30 cellular contexts compared by ENCODE assay signal in the genomic region with DNA sequence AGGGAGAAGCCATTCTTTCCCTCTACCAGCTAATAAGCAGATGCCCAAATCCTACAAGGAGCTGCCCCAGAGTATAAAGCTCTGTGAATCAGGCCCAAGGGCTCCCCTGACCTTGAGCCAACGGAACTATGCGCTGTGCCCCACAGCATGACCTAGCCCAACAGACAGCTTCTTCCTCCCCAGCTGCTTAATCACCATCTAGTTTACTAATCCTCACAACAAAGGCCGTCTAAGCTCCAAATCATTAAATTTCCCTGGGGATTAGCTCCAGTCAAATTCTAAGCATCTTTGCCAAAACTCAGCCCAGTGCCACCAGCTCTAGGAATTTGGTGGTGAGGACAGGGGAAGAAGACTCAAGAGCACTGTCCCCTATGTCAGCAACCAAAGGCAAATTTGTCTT.
DNase-seq lines count a peak whose midpoint lies in the region; ATAC-seq, FAIRE-seq and TF ChIP-seq lines count a peak whose summit lies in the region.
"Had no signal": no experiment of that assay in that cellular context is flagged by ENCODE, and none has a peak within 500 bp of the region (broad histone marks: within the 10 kb centered on the region; RNA-seq: fewer than 3 reads in every experiment).

No MANE protein-coding gene starts in this region.

- peaks cover 50% of the 10 kb centered on the region for H3K4me1 Mint-ChIP-seq in astrocyte (ENCODE audit: low read depth, unreplicated experiment)
- no peaks in the 10 kb centered on the region for H3K4me1 Mint-ChIP-seq in HFFc6 (ENCODE audit: low read depth)
- H3K4me1 Mint-ChIP-seq: activated naive CD4-positive, alpha-beta T cell treated with anti-CD3 and anti-CD28 coated beads, Interleukin-2, amount 50 U/mL, for 24 hours; activated T-helper 17 cell treated with anti-CD3 and anti-CD28 coated beads, Interleukin-2, amount 50 U/mL, for 72 hours; natural killer cell had no signal

- no peak overlapping the region for H2BK120ac ChIP-seq in IMR-90 (ENCODE audit: low read depth, low read length)

- POLR2A ChIA-PET in IMR-90 (lab: Charles Lee; ENCODE audit: unreplicated experiment) = no interaction called here

- H3K23ac ChIP-seq in IMR-90 (ENCODE audit: low read depth, low read length) = no peak overlapping the region

- CTCF ChIA-PET in IMR-90 (lab: Yijun Ruan, JAX) = no interaction called here

- H3K18ac ChIP-seq in IMR-90 (ENCODE audit: low read depth, low read length) = no peak overlapping the region

- H3K79me1 ChIP-seq in IMR-90 (ENCODE audit: low read depth in 1 of 2, low read length in 2 of 2) = no peaks in the 10 kb centered on the region

- H3K27ac Mint-ChIP-seq in astrocyte (ENCODE audit: unreplicated experiment) (no peak overlapping the region), HFFc6 (no peak overlapping the region)
- H3K27ac Mint-ChIP-seq: activated CD4-positive, alpha-beta memory T cell treated with anti-CD3 and anti-CD28 coated beads for 36 hours; activated naive CD4-positive, alpha-beta T cell treated with anti-CD3 and anti-CD28 coated beads, Interleukin-2, amount 50 U/mL, for 24 hours; activated T-helper 17 cell treated with anti-CD3 and anti-CD28 coated beads, Interleukin-2, amount 50 U/mL, for 72 hours; CD14-positive monocyte; dendritic cell treated with granulocyte-macrophage colony-stimulating factor and Interleukin-4, amounts not matched to agents 40 ng/mL and 50 ng/mL, for 4 days; natural killer cell had no signal

- H3K4ac ChIP-seq in IMR-90 (ENCODE audit: low read depth, low read length) = 0 out of 2 replicates have a peak overlapping the region, but pooled peaks have one; percentile 13

- H2AFZ ChIP-seq in IMR-90 (replicated peaks; ENCODE audit: low read length, poor library complexity) (no peak overlapping the region), astrocyte (ENCODE audit: low read depth, low read length) (no peak overlapping the region)

- no peak overlapping the region for H2BK20ac ChIP-seq in IMR-90 (ENCODE audit: low read depth, low read length)

- H4K91ac ChIP-seq in IMR-90 (ENCODE audit: insufficient read depth, low read depth, low read length) = no peak overlapping the region

- no peaks in the 10 kb centered on the region for H3K79me2 ChIP-seq in astrocyte (ENCODE audit: insufficient read depth, low read length)

- TF ChIP-seq POLR2A in IMR-90 (IDR thresholded peaks at IDR 0.05; ENCODE audit: low read depth, low read length) = no peak

- H3K4me3 Mint-ChIP-seq in astrocyte (ENCODE audit: unreplicated experiment) = no peak overlapping the region
- no peak overlapping the region for H3K4me3 Mint-ChIP-seq in HFFc6
- H3K4me3 Mint-ChIP-seq: activated CD4-positive, alpha-beta memory T cell treated with anti-CD3 and anti-CD28 coated beads for 36 hours; activated naive CD4-positive, alpha-beta T cell treated with anti-CD3 and anti-CD28 coated beads, Interleukin-2, amount 50 U/mL, for 24 hours; activated T-helper 17 cell treated with anti-CD3 and anti-CD28 coated beads, Interleukin-2, amount 50 U/mL, for 72 hours; CD14-positive monocyte; dendritic cell treated with granulocyte-macrophage colony-stimulating factor and Interleukin-4, amounts not matched to agents 40 ng/mL and 50 ng/mL, for 4 days; natural killer cell had no signal

- no peak for TF ChIP-seq RAD21 in IMR-90 (IDR thresholded peaks at IDR 0.05; ENCODE audit: low read length)

- H3K36me3 Mint-ChIP-seq in astrocyte (ENCODE audit: low read depth, unreplicated experiment) (no peaks in the 10 kb centered on the region), HFFc6 (ENCODE audit: low read depth) (no peaks in the 10 kb centered on the region)
- H3K36me3 Mint-ChIP-seq: activated CD4-positive, alpha-beta memory T cell treated with anti-CD3 and anti-CD28 coated beads for 36 hours; activated naive CD4-positive, alpha-beta T cell treated with anti-CD3 and anti-CD28 coated beads, Interleukin-2, amount 50 U/mL, for 24 hours; CD14-positive monocyte; natural killer cell had no signal

- H2BK5ac ChIP-seq in IMR-90 (ENCODE audit: low read depth, low read length, poor library complexity, severe bottlenecking) = no peak overlapping the region

- no peak overlapping the region for H4K8ac ChIP-seq in IMR-90 (ENCODE audit: low read depth in 2 of 2, low read length in 2 of 2)

- no peak overlapping the region for H4K5ac ChIP-seq in IMR-90 (ENCODE audit: low read depth, low read length)

- no peak overlapping the region for H3K27ac ChIP-seq in IMR-90 (ENCODE audit: insufficient read depth, low read length)
- H3K27ac ChIP-seq in astrocyte (ENCODE audit: low read depth, low read length) = no peak overlapping the region
- H3K27ac ChIP-seq: ovary, spleen, upper lobe of left lung had no signal

- FAIRE-seq in astrocyte (lab: Jason Lieb, UNC) = no peak
- FAIRE-seq: GM12878 had no signal

- H3K9me3 Mint-ChIP-seq in astrocyte (ENCODE audit: unreplicated experiment) (no peaks in the 10 kb centered on the region), HFFc6 (no peaks in the 10 kb centered on the region; the same call in 1 of the 2 replicates)
- H3K9me3 Mint-ChIP-seq: activated CD4-positive, alpha-beta memory T cell treated with anti-CD3 and anti-CD28 coated beads for 36 hours; activated naive CD4-positive, alpha-beta T cell treated with anti-CD3 and anti-CD28 coated beads, Interleukin-2, amount 50 U/mL, for 24 hours; activated T-helper 17 cell treated with anti-CD3 and anti-CD28 coated beads, Interleukin-2, amount 50 U/mL, for 72 hours; CD14-positive monocyte; dendritic cell treated with granulocyte-macrophage colony-stimulating factor and Interleukin-4, amounts not matched to agents 40 ng/mL and 50 ng/mL, for 4 days; natural killer cell had no signal

- H4K20me1 ChIP-seq in IMR-90 (ENCODE audit: insufficient read depth, low read length) = no peaks in the 10 kb centered on the region
- no peaks in the 10 kb centered on the region for H4K20me1 ChIP-seq in astrocyte (ENCODE audit: insufficient read depth, low read length)

- H3K9me3 ChIP-seq in IMR-90 (ENCODE audit: control insufficient read depth, insufficient read depth, low read length) (no peaks in the 10 kb centered on the region), astrocyte (ENCODE audit: insufficient read depth, low read depth, low read length) (no peaks in the 10 kb centered on the region)
- H3K9me3 ChIP-seq: ovary, spleen, upper lobe of left lung had no signal

- no peak overlapping the region for H3K9ac ChIP-seq in IMR-90 (ENCODE audit: low read depth, low read length)
- H3K9ac ChIP-seq in astrocyte (ENCODE audit: low read length) = no peak overlapping the region

- DNase-seq in IMR-90 = no peak
- no peak for DNase-seq in astrocyte (ENCODE audit: low read depth)
- peak; percentile 21 for DNase-seq in iris pigment epithelial cell (ENCODE audit: low read depth)
- DNase-seq in Right ventricle myocardium superior = no peak
- no peak for DNase-seq in amniotic stem cell (lab: John Stamatoyannopoulos, UW)
- DNase-seq in HFFc6 = no peak
- DNase-seq: activated CD4-positive, alpha-beta memory T cell treated with anti-CD3 and anti-CD28 coated beads for 36 hours; activated CD8-positive, alpha-beta memory T cell treated with anti-CD3 and anti-CD28 coated beads, Interleukin-2, amount 50 U/mL, for 48 hours; aorta; central memory CD4-positive, alpha-beta T cell; islet precursor cell; left ventricle myocardium superior; midbrain; natural killer cell; NCI-H1092; NCI-H1930; NCI-H524; NK-92 treated with Interleukin-12 subunit alpha and Interleukin-12 subunit beta, amount 100 ng/mL, for 24 hours; ovary; SIG-M5; spleen; upper lobe of left lung had no signal

- no peak for TF ChIP-seq CTCF in IMR-90 (conservative IDR thresholded peaks at IDR 0.05; ENCODE audit: low read depth, low read length)
- TF ChIP-seq CTCF in astrocyte (IDR thresholded peaks at IDR 0.05; ENCODE audit: insufficient read depth, low read depth, low read length) = no peak
- TF ChIP-seq CTCF in HFFc6 (IDR thresholded peaks at IDR 0.05) = no peak

- H3K14ac ChIP-seq in IMR-90 (replicated peaks; ENCODE audit: low read depth, low read length) = no peak overlapping the region

- no peak overlapping the region for H2AK5ac ChIP-seq in IMR-90 (ENCODE audit: low read depth, low read length)

- H3K36me3 ChIP-seq in IMR-90 (ENCODE audit: control insufficient read depth, insufficient read depth, low read length) (no peaks in the 10 kb centered on the region), astrocyte (ENCODE audit: insufficient read depth, low read length) (no peaks in the 10 kb centered on the region)
- H3K36me3 ChIP-seq: ovary, spleen, upper lobe of left lung had no signal

- no TSS peak for BruUV-seq in IMR-90 (replicated peaks; lab: Mats Ljungman, UMichigan)

- H3K4me3 ChIP-seq in IMR-90 (ENCODE audit: insufficient read depth, low read depth, low read length) (no peak overlapping the region), astrocyte (ENCODE audit: insufficient read depth, low read depth, low read length) (no peak overlapping the region)
- H3K4me3 ChIP-seq: GM12878, ovary, spleen, upper lobe of left lung had no signal

- H3K27me3 Mint-ChIP-seq in astrocyte (ENCODE audit: low read depth, unreplicated experiment) (no peaks in the 10 kb centered on the region), HFFc6 (ENCODE audit: insufficient read depth) (peaks cover 2% of the 10 kb centered on the region; the same call in 1 of the 2 replicates)
- H3K27me3 Mint-ChIP-seq: dendritic cell treated with granulocyte-macrophage colony-stimulating factor and Interleukin-4, amounts not matched to agents 40 ng/mL and 50 ng/mL, for 4 days had no signal

- no peak overlapping the region for H2BK15ac ChIP-seq in IMR-90 (ENCODE audit: low read depth, low read length)

- no peaks in the 10 kb centered on the region for H3K9me1 ChIP-seq in IMR-90 (ENCODE audit: insufficient read depth, low read length)

- H2AK9ac ChIP-seq in IMR-90 (replicated peaks; ENCODE audit: low read depth, low read length, poor library complexity) = no peak overlapping the region

- H3K27me3 ChIP-seq in IMR-90 (ENCODE audit: control insufficient read depth, insufficient read depth, low read length) (no peaks in the 10 kb centered on the region; the same call in none of the 2 replicates), astrocyte (ENCODE audit: insufficient read depth, low read length) (no peaks in the 10 kb centered on the region)
- H3K27me3 ChIP-seq: ovary, upper lobe of left lung had no signal

- H3K4me2 ChIP-seq in IMR-90 (ENCODE audit: low read depth, low read length) (no peak overlapping the region), astrocyte (ENCODE audit: low read length) (peak overlapping the region; percentile 5)

- in situ Hi-C loops in IMR-90 (cut with MboI; ENCODE audit: low sequenced_read_pairs) = no loop called here

- ATAC-seq in IMR-90 (ENCODE audit: low read depth) (no peak), Right ventricle myocardium superior (ENCODE audit: poor library complexity) (no peak), GM19324 (IDR thresholded peaks at IDR 0.05; ENCODE audit: low FRiP score, unreplicated experiment) (no peak)
- ATAC-seq: activated CD4-positive, CD25-positive, alpha-beta regulatory T cell treated with anti-CD3 and anti-CD28 coated beads, Interleukin-2, amount 50 U/mL, for 24 hours; activated T-helper 17 cell treated with anti-CD3 and anti-CD28 coated beads, Interleukin-2, amount 50 U/mL, for 72 hours; GM12878; left ventricle myocardium superior; natural killer cell; Panc1 had no signal

- intact Hi-C loops in IMR-90 (cut with micrococcal nuclease) (no loop called here), Right ventricle myocardium superior (cut with DNase I) (no loop called here)

- WGBS in IMR-90 (ENCODE audit: extremely low coverage in 2 of 2, insufficient read length in 1 of 2), 2 experiments = 0% methylated on average over 1 of the region's 3 CpGs; no CpG with 5 or more reads in 1 of the 2 experiments

- no peak overlapping the region for H3K56ac ChIP-seq in IMR-90 (ENCODE audit: extremely low read depth, insufficient read depth, low read length)

- dilution Hi-C loops in IMR-90 (cut with HindIII; ENCODE audit: low sequenced_read_pairs, unreplicated experiment) = no loop called here

- H3K4me1 ChIP-seq in IMR-90 (ENCODE audit: control insufficient read depth, insufficient read depth, low read length) (peaks cover 6% of the 10 kb centered on the region; the same call in 1 of the 2 replicates), astrocyte (ENCODE audit: insufficient read depth, low read length) (peaks cover 26% of the 10 kb centered on the region)
- H3K4me1 ChIP-seq: spleen had no signal
